In the genomic region with DNA sequence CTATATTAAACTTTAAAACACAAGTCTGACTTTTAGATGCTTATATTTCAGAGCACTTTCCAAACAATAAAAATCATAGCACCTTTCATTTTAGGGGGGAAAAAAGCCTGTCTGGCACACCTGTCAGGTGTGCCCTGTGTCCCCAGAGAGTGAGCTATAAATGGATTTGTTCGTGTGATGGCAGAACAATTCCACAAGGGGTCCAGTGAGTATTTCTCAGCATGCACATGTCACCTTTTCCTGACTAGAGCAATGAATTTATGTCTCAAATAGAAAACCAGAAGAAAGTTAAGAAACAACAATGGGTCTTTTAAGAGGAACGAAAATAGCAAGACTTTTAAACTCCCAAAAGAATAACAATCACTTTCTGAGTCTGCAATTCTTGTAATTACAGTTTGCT, we compare ENCODE assay signal across 9 cellular contexts. TPM values are rescaled to one million over a fixed set of nuclear protein-coding genes. Genes with fewer than 3 reads are reported as not detected.
A peak's percentile ranks its signal among the peaks of the same experiment; 100 is the strongest.
DNase-seq lines count a peak whose midpoint lies in the region; ATAC-seq, FAIRE-seq and TF ChIP-seq lines count a peak whose summit lies in the region.
"Had no signal": no experiment of that assay in that cellular context is flagged by ENCODE, and none has a peak within 500 bp of the region (broad histone marks: within the 10 kb centered on the region; RNA-seq: fewer than 3 reads in every experiment).

No MANE protein-coding gene starts in this region.

- H2BK12ac ChIP-seq in H1 (ENCODE audit: low read depth, low read length): no peak overlapping the region

- CTCF ChIA-PET in H1 (lab: Charles Lee; ENCODE audit: partially characterized antibody): interaction anchor here (0.6 to 1.4 kb wide), 11 partner anchors 10 to 88 kb away, joined by 3 to 5 read pairs (median 4); no protein-coding TSS in a partner anchor

- H3K14ac ChIP-seq in H1 (ENCODE audit: insufficient read length): no peak overlapping the region

- no peak overlapping the region for H4K8ac ChIP-seq in H1 (ENCODE audit: extremely low read depth, insufficient read depth, low read length)

- H2AFZ ChIP-seq in MM.1S (ENCODE audit: low read length) (no peak overlapping the region), H1 (ENCODE audit: low read length) (no peak overlapping the region)

- H2BK20ac ChIP-seq in H1 (ENCODE audit: low read length): no peak overlapping the region

- H3K4me1 ChIP-seq in MM.1S (ENCODE audit: low read length): peaks cover 4% of the 10 kb centered on the region; the same call in 1 of the 2 replicates
- no peaks in the 10 kb centered on the region for H3K4me1 ChIP-seq in H1 (replicated peaks in 1 of 4; ENCODE audit: control insufficient read depth in 3 of 4, insufficient read depth in 4 of 4, low read length in 3 of 4)
- H3K4me1 ChIP-seq in adrenal gland (replicated peaks in 1 of 2): no peaks in the 10 kb centered on the region

- DNase-seq in ACHN (peak; percentile 24), MM.1S (peak; percentile 72), H1 (ENCODE audit: low read depth in 1 of 2, low spot score in 2 of 2) (no peak), HCEC 1CT (no peak), T-helper 1 cell (no peak), SKM-1 treated with dmso at 0.1 percent for 144 hours (lab: John Stamatoyannopoulos, UW; ENCODE audit: unreplicated experiment) (no peak), adrenal gland (no peak)
- DNase-seq: T1000 had no signal

- TF ChIP-seq CTCF in MM.1S (IDR thresholded peaks at IDR 0.05; ENCODE audit: low read length) (peak; percentile 68), H1 (IDR thresholded peaks at IDR 0.05; ENCODE audit: control extremely low read depth in 1 of 3, insufficient read depth in 1 of 3, low read depth in 1 of 3, low read length in 3 of 3) (peak in 2 of 3 experiments; percentile 7 to 48; a peak in 2 of 4 replicates), adrenal gland (IDR thresholded peaks at IDR 0.05) (peak in 1 of 6 experiments; percentile 7)

- no peak overlapping the region for H4K5ac ChIP-seq in H1 (ENCODE audit: insufficient read length, low read depth, low read length)

- H3K79me2 ChIP-seq in MM.1S (ENCODE audit: low read length): no peaks in the 10 kb centered on the region
- no peaks in the 10 kb centered on the region for H3K79me2 ChIP-seq in H1 (ENCODE audit: control insufficient read depth in 1 of 2, insufficient read depth in 2 of 2, low read length in 2 of 2)

- FAIRE-seq in H1 (lab: Jason Lieb, UNC): peak; percentile 57

- H3K9me2 ChIP-seq in MM.1S (replicated peaks; ENCODE audit: insufficient read depth, low read length): no peaks in the 10 kb centered on the region

- no peak overlapping the region for H3K56ac ChIP-seq in H1 (replicated peaks; ENCODE audit: insufficient read length, low read depth, low read length)

- H3K27me3 ChIP-seq in MM.1S (replicated peaks; ENCODE audit: insufficient read depth, low read length) (no peaks in the 10 kb centered on the region), H1 (replicated peaks in 1 of 4; ENCODE audit: control insufficient read depth in 3 of 4, extremely low read depth in 1 of 4, insufficient read depth in 3 of 4, low read length in 3 of 4) (no peaks in the 10 kb centered on the region), adrenal gland (no peaks in the 10 kb centered on the region)

- peak; percentile 78 for ATAC-seq in GM18861 (IDR thresholded peaks at IDR 0.05; ENCODE audit: unreplicated experiment)

- H4K20me1 ChIP-seq in MM.1S (ENCODE audit: insufficient read depth, low read length): no peaks in the 10 kb centered on the region
- H4K20me1 ChIP-seq in H1 (replicated peaks in 1 of 2; ENCODE audit: control insufficient read depth in 1 of 2, insufficient read depth in 2 of 2, low read length in 2 of 2): no peaks in the 10 kb centered on the region

- no peak overlapping the region for H2BK5ac ChIP-seq in H1 (ENCODE audit: low read depth, low read length)

- peak; percentile 20 to 37; a peak in 3 of 4 replicates for TF ChIP-seq RAD21 in H1 (IDR thresholded peaks at IDR 0.05 in 1 of 2, conservative IDR thresholded peaks at IDR 0.05 in 1 of 2; ENCODE audit: low read depth in 2 of 2, low read length in 2 of 2)

- H3K9me3 ChIP-seq in MM.1S (replicated peaks; ENCODE audit: insufficient read depth, low read length): no peaks in the 10 kb centered on the region
- H3K9me3 ChIP-seq in H1 (ENCODE audit: insufficient read depth in 2 of 2, low read depth in 1 of 2, low read length in 1 of 2): no peaks in the 10 kb centered on the region
- no peaks in the 10 kb centered on the region for H3K9me3 ChIP-seq in adrenal gland (replicated peaks in 1 of 3)

- no peak for TF ChIP-seq POLR2A in H1 (IDR thresholded peaks at IDR 0.05; ENCODE audit: control extremely low read depth in 1 of 2, low read depth in 2 of 2, low read length in 2 of 2)
- no peak for TF ChIP-seq POLR2A in adrenal gland (IDR thresholded peaks at IDR 0.05)

- no peaks in the 10 kb centered on the region for H3K23me2 ChIP-seq in H1 (ENCODE audit: low read depth, low read length)

- POLR2A ChIA-PET in H1 (lab: Charles Lee; ENCODE audit: partially characterized antibody): no interaction called here

- no peak overlapping the region for H3K23ac ChIP-seq in H1 (ENCODE audit: insufficient read length)

- H2AK5ac ChIP-seq in H1 (ENCODE audit: low read depth, low read length): no peak overlapping the region

- intact Hi-C loops in adrenal gland (cut with DNase I): no loop called here

- H2BK120ac ChIP-seq in H1 (replicated peaks; ENCODE audit: low read depth, low read length): no peak overlapping the region

- no peak overlapping the region for H3K18ac ChIP-seq in H1 (ENCODE audit: extremely low read depth, low read length)

- no peaks in the 10 kb centered on the region for H3K79me1 ChIP-seq in H1 (ENCODE audit: low read depth, low read length)

- H3K4me3 ChIP-seq in MM.1S (ENCODE audit: low read length) (no peak overlapping the region), H1 (ENCODE audit: extremely low read depth in 1 of 4, insufficient read depth in 2 of 4, low read depth in 3 of 4, low read length in 4 of 4) (no peak overlapping the region), adrenal gland (no peak overlapping the region)

- H3K36me3 ChIP-seq in MM.1S (replicated peaks; ENCODE audit: insufficient read depth, low read length): no peaks in the 10 kb centered on the region
- H3K36me3 ChIP-seq in H1 (ENCODE audit: control insufficient read depth in 2 of 4, insufficient read depth in 4 of 4, low read length in 3 of 4): no peaks in the 10 kb centered on the region
- no peaks in the 10 kb centered on the region for H3K36me3 ChIP-seq in adrenal gland (replicated peaks in 1 of 2)

- no peak overlapping the region for H3K4ac ChIP-seq in H1 (replicated peaks; ENCODE audit: insufficient read length, low read depth, low read length)

- H3K27ac ChIP-seq in MM.1S (ENCODE audit: low read length) (no peak overlapping the region), H1 (ENCODE audit: low read depth, low read length) (no peak overlapping the region), adrenal gland (no peak overlapping the region)

- in situ Hi-C loops in ACHN (cut with HindIII; ENCODE audit: low pct_ligation_motif_present, low pct_unique_long_range_greater_than_20kb, low sequenced_read_pairs): no loop called here

- TF ChIP-seq EP300 in H1 (IDR thresholded peaks at IDR 0.05; ENCODE audit: borderline replicate concordance in 1 of 2, low read depth in 2 of 2, low read length in 2 of 2): no peak

- 73% methylated on average over 2 of the region's 2 CpGs; no CpG with 5 or more reads in 1 of the 2 experiments for WGBS in H1 (ENCODE audit: extremely low coverage in 1 of 2, insufficient coverage in 1 of 2, insufficient read length in 1 of 2, insufficient replicate concordance in 2 of 2, low coverage in 1 of 2, low lambda C conversion rate in 2 of 2, missing lambda C conversion rate in 1 of 2), 2 experiments
- 32 to 43% (median 36%) methylated on average over 2 of the region's 2 CpGs for WGBS in adrenal gland, 4 donors

- no peak overlapping the region for H2BK15ac ChIP-seq in H1 (ENCODE audit: low read length)

- no peak overlapping the region for H4K91ac ChIP-seq in H1 (replicated peaks; ENCODE audit: insufficient read length, low read length)

- peak overlapping the region; percentile 9; the same call in 1 of the 2 replicates for H3K4me2 ChIP-seq in MM.1S (ENCODE audit: low read depth, low read length)
- no peak overlapping the region for H3K4me2 ChIP-seq in H1 (ENCODE audit: insufficient read depth in 1 of 2, low read depth in 2 of 2, low read length in 2 of 2)

- H3K9ac ChIP-seq in MM.1S (ENCODE audit: low read length) (no peak overlapping the region), H1 (replicated peaks in 1 of 4; ENCODE audit: extremely low read depth in 1 of 4, low read depth in 3 of 4, low read length in 3 of 4) (no peak overlapping the region)

- H3F3A ChIP-seq in MM.1S (ENCODE audit: insufficient read depth, low read length): no peaks in the 10 kb centered on the region

TF ChIP-seq in H1, 55 proteins besides CTCF, POLR2A, EP300 and RAD21 (continues in another document):
- TF ChIP-seq TCF12 (IDR thresholded peaks at IDR 0.05; ENCODE audit: low read depth, low read length) (no peak), SIN3A (conservative IDR thresholded peaks at IDR 0.05 in 1 of 2, IDR thresholded peaks at IDR 0.05 in 1 of 2; ENCODE audit: low read depth in 1 of 2, low read length in 2 of 2) (no peak), CHD1 (IDR thresholded peaks at IDR 0.05; ENCODE audit: low read depth, low read length) (no peak), SIRT6 (IDR thresholded peaks at IDR 0.05; ENCODE audit: low read length) (no peak), TAF1 (IDR thresholded peaks at IDR 0.05; ENCODE audit: low read depth, low read length) (no peak), BCL11A (IDR thresholded peaks at IDR 0.05; ENCODE audit: low read depth in 2 of 2, low read length in 2 of 2) (no peak), HDAC2 (IDR thresholded peaks at IDR 0.05; ENCODE audit: borderline replicate concordance in 1 of 2, low read depth in 2 of 2, low read length in 2 of 2) (no peak)

RNA-seq across cellular contexts. Expression of a gene that starts 55.9 kb away (rescaled TPM):
- total RNA-seq in H1 (2021; fragmentation: NEBNext Ultra II Directional; extraction: Animal tissue kit (Norgen Biotek cat#: 25700)): 0.40 and 0.52 TPM in 2 replicates
- polyA plus RNA-seq in H1 (2011; rRNA removed) (0.17 and 0.21 TPM in 2 replicates), adrenal gland (1 to 10 TPM in 1 of 3 donors, under 1 TPM in 2; 0.72 to 4.8 (median 0.98) TPM)
- 0.31 TPM for polyA plus RNA-seq in H1 (2011; cell fraction: cytosol; rRNA removed)
- 0.21 TPM for polyA plus RNA-seq in H1 (2011; cell fraction: nucleus; rRNA removed)
- 0.13 to 0.64 TPM (median 0.29 TPM) in 4 replicates for polyA plus RNA-seq in H1 (2012, experiment 1 of 2)
- not detected for polyA plus RNA-seq in H1 (2012, experiment 2 of 2)
- polyA plus RNA-seq in H1 (2013, experiment 1 of 2): 0.45 TPM
- 0.57 TPM for polyA plus RNA-seq in H1 (2013, experiment 2 of 2)
- 0.90 and 1.1 TPM in 2 replicates for polyA minus RNA-seq in H1 (2011; rRNA and poly(A)+ RNA removed)
- polyA minus RNA-seq in H1 (2011; cell fraction: cytosol; rRNA and poly(A)+ RNA removed): 0.81 TPM
- 1.00 TPM for polyA minus RNA-seq in H1 (2011; cell fraction: nucleus; rRNA and poly(A)+ RNA removed)
- 1 to 10 TPM in 4 of 8 donors, under 1 TPM in 2, not detected in 2; 0.18 to 3.8 (median 1.3) TPM for total RNA-seq in adrenal gland

Comparison
In these comparisons a context has a peak if more than half of its experiments do, and no peak if none do; other contexts are left out.
1. DNase-seq: peak in ACHN (single experiment) and MM.1S (single experiment); none in H1 (0 of 2), HCEC 1CT (single experiment), T-helper 1 cell (0 of 5), SKM-1 treated with dmso at 0.1 percent for 144 hours (single experiment) and adrenal gland (0 of 7).